ENCODE assay signal across 1 cellular context in the genomic region with DNA sequence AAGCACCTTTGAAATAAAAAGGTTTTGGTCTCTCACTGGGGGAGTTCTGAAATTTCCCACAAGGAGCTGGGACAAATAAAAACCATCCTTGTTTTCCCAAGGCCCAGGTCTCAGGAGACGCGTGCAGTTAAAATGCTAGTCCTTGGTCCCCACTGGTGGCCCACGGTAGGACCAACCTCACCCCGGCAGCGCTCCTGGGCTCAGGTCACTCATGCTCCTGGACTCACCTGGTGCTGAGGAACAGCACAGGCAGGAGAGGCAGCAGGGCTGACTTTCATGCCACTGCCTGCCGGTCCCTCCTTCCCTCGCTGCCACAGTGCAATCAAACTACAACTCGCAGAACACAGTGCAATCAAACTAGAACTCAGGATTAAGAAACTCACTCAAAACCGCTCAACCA.
TF ChIP-seq lines count a peak whose summit lies in the region.

No MANE protein-coding gene starts in this region.

TF ChIP-seq in GM23338, 12 proteins besides CTCF, POLR2A, EP300 and RAD21 (continued from another document):
- TF ChIP-seq, protein P1, sequence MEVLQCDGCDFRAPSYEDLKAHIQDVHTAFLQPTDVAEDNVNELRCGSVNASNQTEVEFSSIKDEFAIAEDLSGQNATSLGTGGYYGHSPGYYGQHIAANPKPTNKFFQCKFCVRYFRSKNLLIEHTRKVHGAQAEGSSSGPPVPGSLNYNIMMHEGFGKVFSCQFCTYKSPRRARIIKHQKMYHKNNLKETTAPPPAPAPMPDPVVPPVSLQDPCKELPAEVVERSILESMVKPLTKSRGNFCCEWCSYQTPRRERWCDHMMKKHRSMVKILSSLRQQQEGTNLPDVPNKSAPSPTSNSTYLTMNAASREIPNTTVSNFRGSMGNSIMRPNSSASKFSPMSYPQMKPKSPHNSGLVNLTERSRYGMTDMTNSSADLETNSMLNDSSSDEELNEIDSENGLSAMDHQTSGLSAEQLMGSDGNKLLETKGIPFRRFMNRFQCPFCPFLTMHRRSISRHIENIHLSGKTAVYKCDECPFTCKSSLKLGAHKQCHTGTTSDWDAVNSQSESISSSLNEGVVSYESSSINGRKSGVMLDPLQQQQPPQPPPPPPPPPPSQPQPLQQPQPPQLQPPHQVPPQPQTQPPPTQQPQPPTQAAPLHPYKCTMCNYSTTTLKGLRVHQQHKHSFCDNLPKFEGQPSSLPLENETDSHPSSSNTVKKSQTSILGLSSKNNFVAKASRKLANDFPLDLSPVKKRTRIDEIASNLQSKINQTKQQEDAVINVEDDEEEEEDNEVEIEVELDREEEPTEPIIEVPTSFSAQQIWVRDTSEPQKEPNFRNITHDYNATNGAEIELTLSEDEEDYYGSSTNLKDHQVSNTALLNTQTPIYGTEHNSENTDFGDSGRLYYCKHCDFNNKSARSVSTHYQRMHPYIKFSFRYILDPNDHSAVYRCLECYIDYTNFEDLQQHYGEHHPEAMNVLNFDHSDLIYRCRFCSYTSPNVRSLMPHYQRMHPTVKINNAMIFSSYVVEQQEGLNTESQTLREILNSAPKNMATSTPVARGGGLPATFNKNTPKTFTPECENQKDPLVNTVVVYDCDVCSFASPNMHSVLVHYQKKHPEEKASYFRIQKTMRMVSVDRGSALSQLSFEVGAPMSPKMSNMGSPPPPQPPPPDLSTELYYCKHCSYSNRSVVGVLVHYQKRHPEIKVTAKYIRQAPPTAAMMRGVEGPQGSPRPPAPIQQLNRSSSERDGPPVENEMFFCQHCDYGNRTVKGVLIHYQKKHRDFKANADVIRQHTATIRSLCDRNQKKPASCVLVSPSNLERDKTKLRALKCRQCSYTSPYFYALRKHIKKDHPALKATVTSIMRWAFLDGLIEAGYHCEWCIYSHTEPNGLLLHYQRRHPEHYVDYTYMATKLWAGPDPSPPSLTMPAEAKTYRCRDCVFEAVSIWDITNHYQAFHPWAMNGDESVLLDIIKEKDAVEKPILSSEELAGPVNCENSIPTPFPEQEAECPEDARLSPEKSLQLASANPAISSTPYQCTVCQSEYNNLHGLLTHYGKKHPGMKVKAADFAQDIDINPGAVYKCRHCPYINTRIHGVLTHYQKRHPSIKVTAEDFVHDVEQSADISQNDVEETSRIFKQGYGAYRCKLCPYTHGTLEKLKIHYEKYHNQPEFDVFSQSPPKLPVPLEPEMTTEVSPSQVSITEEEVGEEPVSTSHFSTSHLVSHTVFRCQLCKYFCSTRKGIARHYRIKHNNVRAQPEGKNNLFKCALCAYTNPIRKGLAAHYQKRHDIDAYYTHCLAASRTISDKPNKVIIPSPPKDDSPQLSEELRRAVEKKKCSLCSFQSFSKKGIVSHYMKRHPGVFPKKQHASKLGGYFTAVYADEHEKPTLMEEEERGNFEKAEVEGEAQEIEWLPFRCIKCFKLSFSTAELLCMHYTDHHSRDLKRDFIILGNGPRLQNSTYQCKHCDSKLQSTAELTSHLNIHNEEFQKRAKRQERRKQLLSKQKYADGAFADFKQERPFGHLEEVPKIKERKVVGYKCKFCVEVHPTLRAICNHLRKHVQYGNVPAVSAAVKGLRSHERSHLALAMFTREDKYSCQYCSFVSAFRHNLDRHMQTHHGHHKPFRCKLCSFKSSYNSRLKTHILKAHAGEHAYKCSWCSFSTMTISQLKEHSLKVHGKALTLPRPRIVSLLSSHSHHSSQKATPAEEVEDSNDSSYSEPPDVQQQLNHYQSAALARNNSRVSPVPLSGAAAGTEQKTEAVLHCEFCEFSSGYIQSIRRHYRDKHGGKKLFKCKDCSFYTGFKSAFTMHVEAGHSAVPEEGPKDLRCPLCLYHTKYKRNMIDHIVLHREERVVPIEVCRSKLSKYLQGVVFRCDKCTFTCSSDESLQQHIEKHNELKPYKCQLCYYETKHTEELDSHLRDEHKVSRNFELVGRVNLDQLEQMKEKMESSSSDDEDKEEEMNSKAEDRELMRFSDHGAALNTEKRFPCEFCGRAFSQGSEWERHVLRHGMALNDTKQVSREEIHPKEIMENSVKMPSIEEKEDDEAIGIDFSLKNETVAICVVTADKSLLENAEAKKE (CRISPR knock-in tag; IDR thresholded peaks at IDR 0.05) = no peak
- TF ChIP-seq POLR2AphosphoS5 (IDR thresholded peaks at IDR 0.05; ENCODE audit: low read depth) = no peak
- no peak for TF ChIP-seq JUNB (IDR thresholded peaks at IDR 0.05; ENCODE audit: unreplicated experiment)
TF ChIP-seq in GM23338: peak in this region for 0.
